10 cellular contexts compared by ENCODE assay signal in the genomic region with DNA sequence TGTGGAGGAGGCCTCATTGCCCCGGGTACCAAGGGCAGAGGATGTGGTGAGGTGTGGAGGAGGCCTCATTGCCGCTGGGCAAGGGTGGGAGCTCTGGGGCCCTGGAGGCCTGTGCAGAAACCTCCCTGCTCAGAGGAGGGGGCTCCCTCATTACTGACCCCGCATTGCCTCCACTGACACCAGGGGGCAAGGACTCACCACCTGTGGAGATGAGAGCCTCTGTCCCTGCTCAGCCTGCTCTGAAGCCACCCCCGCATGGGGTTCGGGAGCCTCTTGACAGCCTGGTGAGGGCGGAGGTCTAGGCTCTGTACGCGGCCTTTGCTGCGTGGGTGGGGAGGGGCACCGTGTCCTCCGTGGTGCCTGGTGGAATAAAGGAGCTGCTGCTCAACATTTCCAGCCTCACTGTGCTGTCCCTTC.
DNase-seq lines count a peak whose midpoint lies in the region; TF ChIP-seq lines count a peak whose summit lies in the region.
"Had no signal": no experiment of that assay in that cellular context is flagged by ENCODE, and none has a peak within 500 bp of the region (broad histone marks: within the 10 kb centered on the region; RNA-seq: fewer than 3 reads in every experiment).

No MANE protein-coding gene starts in this region.

- no peaks in the 10 kb centered on the region for H3K9me3 Mint-ChIP-seq in activated naive CD4-positive, alpha-beta T cell treated with anti-CD3 and anti-CD28 coated beads, Interleukin-2, amount 50 U/mL, for 24 hours
- peaks cover 0 to 7% (median 4%) of the 10 kb centered on the region in 6 donors for H3K9me3 Mint-ChIP-seq in immature natural killer cell
- peaks cover 7% of the 10 kb centered on the region for H3K9me3 Mint-ChIP-seq in stimulated activated naive CD8-positive, alpha-beta T cell treated with anti-CD3 and anti-CD28 coated beads, Interleukin-15, Interleukin-2, amounts not matched to agents 100 ng/mL and 50 ng/mL, for 24 hours

- peaks cover 2% of the 10 kb centered on the region for H3K36me3 Mint-ChIP-seq in activated naive CD4-positive, alpha-beta T cell treated with anti-CD3 and anti-CD28 coated beads, Interleukin-2, amount 50 U/mL, for 24 hours
- no peaks in the 10 kb centered on the region for H3K36me3 Mint-ChIP-seq in immature natural killer cell
- peaks cover 4% of the 10 kb centered on the region for H3K36me3 Mint-ChIP-seq in stimulated activated naive CD8-positive, alpha-beta T cell treated with anti-CD3 and anti-CD28 coated beads, Interleukin-15, Interleukin-2, amounts not matched to agents 100 ng/mL and 50 ng/mL, for 24 hours (ENCODE audit: low read depth)

- H3K9me3 ChIP-seq in vagina, result no peaks in the 10 kb centered on the region
- H3K9me3 ChIP-seq: HAP-1 had no signal

- TF ChIP-seq POLR2A in vagina (IDR thresholded peaks at IDR 0.05), result no peak

- intact Hi-C loops in vagina (cut with DNase I), result no loop called here

- TF ChIP-seq CTCF in vagina (IDR thresholded peaks at IDR 0.05), result no peak

- no peaks in the 10 kb centered on the region for H3K27me3 ChIP-seq in vagina

- peak; percentile 68 for DNase-seq in activated CD8-positive, alpha-beta memory T cell treated with anti-CD3 and anti-CD28 coated beads for 24 hours
- DNase-seq in activated CD8-positive, alpha-beta memory T cell treated with anti-CD3 and anti-CD28 coated beads, Interleukin-2, amount 50 U/mL, for 48 hours, result no peak
- DNase-seq in immature natural killer cell, result no peak
- no peak for DNase-seq in cerebellar nuclear complex (lab: John Stamatoyannopoulos, UW)
- DNase-seq in SKM-1 (lab: John Stamatoyannopoulos, UW; ENCODE audit: unreplicated experiment), result no peak
- no peak for DNase-seq in vagina (ENCODE audit: extremely low spot score in 2 of 2)
- DNase-seq: NCI-H446 treated with DMSO at 0.1 percent for 48 hours had no signal

- H3K27me3 Mint-ChIP-seq in activated naive CD4-positive, alpha-beta T cell treated with anti-CD3 and anti-CD28 coated beads, Interleukin-2, amount 50 U/mL, for 24 hours, result no peaks in the 10 kb centered on the region
- peaks cover 9 to 24% (median 20%) of the 10 kb centered on the region in 3 donors for H3K27me3 Mint-ChIP-seq in immature natural killer cell (ENCODE audit: low read depth in 3 of 3)
- peaks cover 16% of the 10 kb centered on the region for H3K27me3 Mint-ChIP-seq in stimulated activated naive CD8-positive, alpha-beta T cell treated with anti-CD3 and anti-CD28 coated beads, Interleukin-15, Interleukin-2, amounts not matched to agents 100 ng/mL and 50 ng/mL, for 24 hours

- H3K4me1 Mint-ChIP-seq in activated naive CD4-positive, alpha-beta T cell treated with anti-CD3 and anti-CD28 coated beads, Interleukin-2, amount 50 U/mL, for 24 hours, result peaks cover 93% of the 10 kb centered on the region
- H3K4me1 Mint-ChIP-seq in immature natural killer cell, result peaks cover 27 to 35% of the 10 kb centered on the region in 2 donors
- peaks cover 72% of the 10 kb centered on the region for H3K4me1 Mint-ChIP-seq in stimulated activated naive CD8-positive, alpha-beta T cell treated with anti-CD3 and anti-CD28 coated beads, Interleukin-15, Interleukin-2, amounts not matched to agents 100 ng/mL and 50 ng/mL, for 24 hours (ENCODE audit: low read depth)

- H3K36me3 ChIP-seq in vagina, result no peaks in the 10 kb centered on the region
- H3K36me3 ChIP-seq: HAP-1 had no signal

- no peak overlapping the region for H3K4me3 ChIP-seq in vagina
- H3K4me3 ChIP-seq: HAP-1 had no signal

- H3K4me1 ChIP-seq in vagina, result peaks cover 15% of the 10 kb centered on the region

- no peak overlapping the region for H3K27ac ChIP-seq in vagina

- no peak overlapping the region for H3K4me3 Mint-ChIP-seq in activated naive CD4-positive, alpha-beta T cell treated with anti-CD3 and anti-CD28 coated beads, Interleukin-2, amount 50 U/mL, for 24 hours
- H3K4me3 Mint-ChIP-seq in immature natural killer cell, result peak overlapping the region in 2 of 5 donors; percentile 9 to 52
- peak overlapping the region; percentile 65 for H3K4me3 Mint-ChIP-seq in stimulated activated naive CD8-positive, alpha-beta T cell treated with anti-CD3 and anti-CD28 coated beads, Interleukin-15, Interleukin-2, amounts not matched to agents 100 ng/mL and 50 ng/mL, for 24 hours

- peak overlapping the region; percentile 69 for H3K27ac Mint-ChIP-seq in activated naive CD4-positive, alpha-beta T cell treated with anti-CD3 and anti-CD28 coated beads, Interleukin-2, amount 50 U/mL, for 24 hours
- H3K27ac Mint-ChIP-seq in immature natural killer cell, result peak overlapping the region; percentile 65 to 90 (median 86)
- H3K27ac Mint-ChIP-seq in stimulated activated naive CD8-positive, alpha-beta T cell treated with anti-CD3 and anti-CD28 coated beads, Interleukin-15, Interleukin-2, amounts not matched to agents 100 ng/mL and 50 ng/mL, for 24 hours, result peak overlapping the region; percentile 86
